In the genomic region with DNA sequence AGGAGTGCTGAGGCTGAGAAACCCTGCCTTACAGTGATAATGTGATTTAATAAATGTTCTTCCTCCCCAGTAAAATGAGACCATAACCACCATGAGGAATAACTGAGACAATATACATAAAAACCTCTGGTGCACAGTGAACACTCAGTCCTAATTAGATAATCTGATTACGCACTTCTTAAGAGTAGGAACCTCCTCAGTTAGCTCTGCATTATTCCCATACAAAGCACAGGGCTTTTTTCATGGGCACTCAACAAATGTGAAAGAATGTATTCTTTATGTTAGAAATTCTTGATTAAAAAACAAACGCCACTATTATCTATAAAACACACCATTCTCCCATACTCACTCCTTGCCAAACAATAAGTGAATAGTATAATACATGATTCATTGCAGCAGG, we compare ENCODE assay signal across 25 cellular contexts.
DNase-seq lines count a peak whose midpoint lies in the region; ATAC-seq and TF ChIP-seq lines count a peak whose summit lies in the region.
"Had no signal": no experiment of that assay in that cellular context is flagged by ENCODE, and none has a peak within 500 bp of the region (broad histone marks: within the 10 kb centered on the region; RNA-seq: fewer than 3 reads in every experiment).

No MANE protein-coding gene starts in this region.

- H3K4me3 Mint-ChIP-seq in neural crest cell (no peak overlapping the region), osteocyte (ENCODE audit: unreplicated experiment) (no peak overlapping the region), chondrocyte (ENCODE audit: unreplicated experiment) (no peak overlapping the region)

- H3K36me3 Mint-ChIP-seq in neural crest cell (ENCODE audit: low read depth) (no peaks in the 10 kb centered on the region), osteocyte (ENCODE audit: unreplicated experiment) (no peaks in the 10 kb centered on the region), chondrocyte (ENCODE audit: low read depth) (no peaks in the 10 kb centered on the region)

- H3K9me3 Mint-ChIP-seq in neural crest cell (peaks cover 3% of the 10 kb centered on the region), osteocyte (ENCODE audit: unreplicated experiment) (no peaks in the 10 kb centered on the region), chondrocyte (ENCODE audit: low read depth) (no peaks in the 10 kb centered on the region)

- H3K27me3 Mint-ChIP-seq in neural crest cell (ENCODE audit: low read depth) (no peaks in the 10 kb centered on the region), osteocyte (ENCODE audit: unreplicated experiment) (no peaks in the 10 kb centered on the region), chondrocyte (ENCODE audit: low read depth) (no peaks in the 10 kb centered on the region)

- H3K9me3 ChIP-seq in SK-N-SH = no peaks in the 10 kb centered on the region

- H3K79me2 ChIP-seq in SK-N-SH (ENCODE audit: insufficient read depth) = peaks cover 56% of the 10 kb centered on the region

- no peaks in the 10 kb centered on the region for H3K36me3 ChIP-seq in SK-N-SH (replicated peaks in 1 of 2; ENCODE audit: control insufficient read depth in 1 of 2, insufficient read depth in 2 of 2, low read length in 1 of 2)

- POLR2A ChIA-PET in SK-N-SH (lab: Yijun Ruan, JAX) = no interaction called here

- WGBS in SK-N-SH (ENCODE audit: low lambda C conversion rate) = 98% methylated on average over 2 of the region's 2 CpGs

- no peaks in the 10 kb centered on the region for H3K9me2 ChIP-seq in SK-N-SH

- no peak overlapping the region for H3K4me3 ChIP-seq in SK-N-SH (ENCODE audit: low read depth in 2 of 2, low read length in 1 of 2)
- H3K4me3 ChIP-seq: K562 had no signal

- no peaks in the 10 kb centered on the region for H3K27me3 ChIP-seq in SK-N-SH (ENCODE audit: insufficient read depth)

- H2AFZ ChIP-seq in SK-N-SH (ENCODE audit: low read depth) = no peak overlapping the region

- H3K4me2 ChIP-seq in SK-N-SH = no peak overlapping the region

- in situ Hi-C loops in SK-MEL-5 (cut with HindIII; ENCODE audit: low pct_unique_long_range_greater_than_20kb, low sequenced_read_pairs) = no loop called here

- no peaks in the 10 kb centered on the region for H4K20me1 ChIP-seq in SK-N-SH (ENCODE audit: insufficient read depth)

- H3K27ac Mint-ChIP-seq in neural crest cell (ENCODE audit: unreplicated experiment) (peak overlapping the region; percentile 16), osteocyte (ENCODE audit: unreplicated experiment) (no peak overlapping the region), chondrocyte (ENCODE audit: unreplicated experiment) (no peak overlapping the region)

- no peak overlapping the region for H3K9ac ChIP-seq in SK-N-SH

- peak; percentile 17; the same call in 1 of the 3 replicates for ATAC-seq in SK-N-SH treated with all-trans-retinoic acid at 6 μM for 48 hours
- ATAC-seq: HCT116, HepG2 had no signal

- TF ChIP-seq RAD21 in SK-N-SH (IDR thresholded peaks at IDR 0.05; ENCODE audit: low read length) = no peak

- peaks cover 26% of the 10 kb centered on the region for H3K4me1 Mint-ChIP-seq in neural crest cell
- H3K4me1 Mint-ChIP-seq in osteocyte (ENCODE audit: unreplicated experiment) = peaks cover 4% of the 10 kb centered on the region
- H3K4me1 Mint-ChIP-seq in chondrocyte (ENCODE audit: low read depth) = peaks cover 10% of the 10 kb centered on the region

- CTCF ChIA-PET in SK-N-SH (lab: Yijun Ruan, JAX) = interaction anchor here (1.3 to 1.5 kb wide), 2 partner anchors 9 to 203 kb away, joined by 4 to 5 read pairs; no protein-coding TSS in a partner anchor

- no peak for TF ChIP-seq CTCF in SK-N-SH (IDR thresholded peaks at IDR 0.05)
- TF ChIP-seq CTCF in neural crest cell (conservative IDR thresholded peaks at IDR 0.05) = no peak
- TF ChIP-seq CTCF in osteocyte (IDR thresholded peaks at IDR 0.05) = no peak
- TF ChIP-seq CTCF in chondrocyte (IDR thresholded peaks at IDR 0.05) = no peak

- DNase-seq in SK-N-SH (no peak), SK-MEL-5 (ENCODE audit: low read depth, low spot score) (peak; percentile 53), neural crest cell (ENCODE audit: low read depth, low spot score) (no peak), osteocyte (ENCODE audit: extremely low spot score, unreplicated experiment) (no peak), chondrocyte (ENCODE audit: low spot score) (no peak)
- DNase-seq in stimulated activated CD4-positive, alpha-beta T cell treated with anti-CD3 and anti-CD28 coated beads, Interleukin-15, amount 100 ng/mL, for 24 hours = no peak
- DNase-seq: 8988T, AML-193, EL, GF-D8, MM.1S, NCI-H1048, NCI-H1417 treated with DMSO at 0.1 percent for 48 hours, NCI-H187, NCI-H2227 treated with DMSO at 0.1 percent for 48 hours, NCI-H510A, NCI-H774, OCI-M1, SHP77, T-helper 1 cell had no signal

- peaks cover 5 to 13% of the 10 kb centered on the region in 2 experiments; a peak in 3 of 4 replicates for H3K4me1 ChIP-seq in SK-N-SH (ENCODE audit: control insufficient read depth in 1 of 2, insufficient read depth in 2 of 2, low read depth in 1 of 2, low read length in 1 of 2)

- H3F3A ChIP-seq in SK-N-SH (replicated peaks; ENCODE audit: insufficient read depth) = no peaks in the 10 kb centered on the region

- TF ChIP-seq EP300 in SK-N-SH (IDR thresholded peaks at IDR 0.05; ENCODE audit: borderline replicate concordance in 1 of 2, low read depth in 1 of 2, low read length in 1 of 2) = no peak

- peak overlapping the region in 1 of 2 experiments; percentile 64; a peak in 2 of 4 replicates for H3K27ac ChIP-seq in SK-N-SH (ENCODE audit: low read depth in 2 of 2, low read length in 1 of 2)
- H3K27ac ChIP-seq: C4-2B had no signal

TF ChIP-seq in SK-N-SH treated with all-trans-retinoic acid at 6 μM for 48 hours, 23 proteins besides CTCF, POLR2A, EP300 and RAD21 (continues in another document):
- TF ChIP-seq ZC3H10 (CRISPR knock-in tag; IDR thresholded peaks at IDR 0.05) (no peak), OSR1 (CRISPR knock-in tag; IDR thresholded peaks at IDR 0.05) (no peak), ESRRG (CRISPR knock-in tag; IDR thresholded peaks at IDR 0.05) (no peak), TCF4 (CRISPR knock-in tag; IDR thresholded peaks at IDR 0.05; ENCODE audit: borderline replicate concordance) (no peak)
- TF ChIP-seq, protein P1, sequence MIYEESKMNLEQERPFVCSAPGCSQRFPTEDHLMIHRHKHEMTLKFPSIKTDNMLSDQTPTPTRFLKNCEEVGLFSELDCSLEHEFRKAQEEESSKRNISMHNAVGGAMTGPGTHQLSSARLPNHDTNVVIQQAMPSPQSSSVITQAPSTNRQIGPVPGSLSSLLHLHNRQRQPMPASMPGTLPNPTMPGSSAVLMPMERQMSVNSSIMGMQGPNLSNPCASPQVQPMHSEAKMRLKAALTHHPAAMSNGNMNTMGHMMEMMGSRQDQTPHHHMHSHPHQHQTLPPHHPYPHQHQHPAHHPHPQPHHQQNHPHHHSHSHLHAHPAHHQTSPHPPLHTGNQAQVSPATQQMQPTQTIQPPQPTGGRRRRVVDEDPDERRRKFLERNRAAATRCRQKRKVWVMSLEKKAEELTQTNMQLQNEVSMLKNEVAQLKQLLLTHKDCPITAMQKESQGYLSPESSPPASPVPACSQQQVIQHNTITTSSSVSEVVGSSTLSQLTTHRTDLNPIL (CRISPR knock-in tag; IDR thresholded peaks at IDR 0.05; ENCODE audit: low read depth) = no peak

TF ChIP-seq in SK-N-SH, 30 proteins besides CTCF, POLR2A, EP300 and RAD21 (continues in another document):
- TF ChIP-seq, protein P2, sequence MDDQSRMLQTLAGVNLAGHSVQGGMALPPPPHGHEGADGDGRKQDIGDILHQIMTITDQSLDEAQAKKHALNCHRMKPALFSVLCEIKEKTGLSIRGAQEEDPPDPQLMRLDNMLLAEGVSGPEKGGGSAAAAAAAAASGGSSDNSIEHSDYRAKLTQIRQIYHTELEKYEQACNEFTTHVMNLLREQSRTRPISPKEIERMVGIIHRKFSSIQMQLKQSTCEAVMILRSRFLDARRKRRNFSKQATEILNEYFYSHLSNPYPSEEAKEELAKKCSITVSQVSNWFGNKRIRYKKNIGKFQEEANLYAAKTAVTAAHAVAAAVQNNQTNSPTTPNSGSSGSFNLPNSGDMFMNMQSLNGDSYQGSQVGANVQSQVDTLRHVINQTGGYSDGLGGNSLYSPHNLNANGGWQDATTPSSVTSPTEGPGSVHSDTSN (IDR thresholded peaks at IDR 0.05) = no peak
- TF ChIP-seq MEF2A (IDR thresholded peaks at IDR 0.05; ENCODE audit: borderline replicate concordance, low read depth) (no peak), FOSL2 (IDR thresholded peaks at IDR 0.05; ENCODE audit: borderline replicate concordance, low read depth) (no peak), RXRA (IDR thresholded peaks at IDR 0.05; ENCODE audit: borderline replicate concordance, low read depth) (no peak), FOXJ3 (CRISPR knock-in tag; IDR thresholded peaks at IDR 0.05) (no peak), SIN3A (IDR thresholded peaks at IDR 0.05; ENCODE audit: borderline replicate concordance, low read depth, low read length) (no peak)
- TF ChIP-seq, protein P3, sequence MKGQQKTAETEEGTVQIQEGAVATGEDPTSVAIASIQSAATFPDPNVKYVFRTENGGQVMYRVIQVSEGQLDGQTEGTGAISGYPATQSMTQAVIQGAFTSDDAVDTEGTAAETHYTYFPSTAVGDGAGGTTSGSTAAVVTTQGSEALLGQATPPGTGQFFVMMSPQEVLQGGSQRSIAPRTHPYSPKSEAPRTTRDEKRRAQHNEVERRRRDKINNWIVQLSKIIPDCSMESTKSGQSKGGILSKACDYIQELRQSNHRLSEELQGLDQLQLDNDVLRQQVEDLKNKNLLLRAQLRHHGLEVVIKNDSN (IDR thresholded peaks at IDR 0.05; ENCODE audit: borderline replicate concordance, low read depth) = no peak
- TF ChIP-seq, protein P4, sequence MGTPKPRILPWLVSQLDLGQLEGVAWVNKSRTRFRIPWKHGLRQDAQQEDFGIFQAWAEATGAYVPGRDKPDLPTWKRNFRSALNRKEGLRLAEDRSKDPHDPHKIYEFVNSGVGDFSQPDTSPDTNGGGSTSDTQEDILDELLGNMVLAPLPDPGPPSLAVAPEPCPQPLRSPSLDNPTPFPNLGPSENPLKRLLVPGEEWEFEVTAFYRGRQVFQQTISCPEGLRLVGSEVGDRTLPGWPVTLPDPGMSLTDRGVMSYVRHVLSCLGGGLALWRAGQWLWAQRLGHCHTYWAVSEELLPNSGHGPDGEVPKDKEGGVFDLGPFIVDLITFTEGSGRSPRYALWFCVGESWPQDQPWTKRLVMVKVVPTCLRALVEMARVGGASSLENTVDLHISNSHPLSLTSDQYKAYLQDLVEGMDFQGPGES (IDR thresholded peaks at IDR 0.05; ENCODE audit: low read depth, low read length) = no peak
